21 cellular contexts compared by ENCODE assay signal in genomic region chr3:127262533-127262932, GRCh38. TPM values are rescaled to one million over a fixed set of nuclear protein-coding genes. Genes with fewer than 3 reads are reported as not detected.
DNase-seq lines count a peak whose midpoint lies in the region; TF ChIP-seq lines count a peak whose summit lies in the region.
"Had no signal": no experiment of that assay in that cellular context is flagged by ENCODE, and none has a peak within 500 bp of the region (broad histone marks: within the 10 kb centered on the region; RNA-seq: fewer than 3 reads in every experiment).

No MANE protein-coding gene starts in this region.

- no peak overlapping the region for H3K4me2 ChIP-seq in osteoblast (ENCODE audit: insufficient read depth, low read length)
- no peak overlapping the region for H3K4me2 ChIP-seq in neural progenitor cell
- H3K4me2 ChIP-seq: BLaER1 had no signal

- peaks cover 8% of the 10 kb centered on the region for H3K27me3 Mint-ChIP-seq in neural progenitor cell (ENCODE audit: insufficient read depth, low read depth)
- H3K27me3 Mint-ChIP-seq: CD4-positive, CD25-positive, alpha-beta regulatory T cell had no signal

- peaks cover 23% of the 10 kb centered on the region for H3K27me3 ChIP-seq in osteoblast (ENCODE audit: insufficient read depth, low read length)
- H3K27me3 ChIP-seq in neural progenitor cell: no peaks in the 10 kb centered on the region
- H3K27me3 ChIP-seq: BE2C, BLaER1 had no signal

- H3K27ac ChIP-seq in osteoblast (ENCODE audit: low read depth, low read length) (no peak overlapping the region), neural progenitor cell (no peak overlapping the region)
- H3K27ac ChIP-seq: BLaER1 had no signal

- H3K4me3 ChIP-seq in osteoblast (ENCODE audit: insufficient read depth, low read length) (no peak overlapping the region), neural progenitor cell (no peak overlapping the region)
- H3K4me3 ChIP-seq: BLaER1 had no signal

- H3K27ac Mint-ChIP-seq in neural progenitor cell: no peak overlapping the region
- H3K27ac Mint-ChIP-seq: CD14-positive monocyte; CD4-positive, alpha-beta memory T cell; CD4-positive, CD25-positive, alpha-beta regulatory T cell; CD8-positive, alpha-beta memory T cell had no signal

- H3F3A ChIP-seq in neural progenitor cell (ENCODE audit: low read depth): no peaks in the 10 kb centered on the region

- H3K79me2 ChIP-seq in osteoblast (ENCODE audit: insufficient read depth, low read length): no peaks in the 10 kb centered on the region
- H3K79me2 ChIP-seq in neural progenitor cell (ENCODE audit: low read depth): no peaks in the 10 kb centered on the region

- DNase-seq in GM13976 (ENCODE audit: low spot score): peak; percentile 6
- DNase-seq in ecto neural progenitor cell (ENCODE audit: low spot score): peak; percentile 32
- peak; percentile 71 for DNase-seq in osteoblast (ENCODE audit: insufficient read length, low spot score, missing footprints)
- no peak for DNase-seq in neural progenitor cell (ENCODE audit: low spot score)
- no peak for DNase-seq in DMS79 treated with DMSO at 0.1 percent for 48 hours (lab: John Stamatoyannopoulos, UW)
- DNase-seq: 8988T; ACHN; BE2C; C1 segment of cervical spinal cord; CD4-positive, alpha-beta memory T cell; CD4-positive, CD25-positive, alpha-beta regulatory T cell; CD8-positive, alpha-beta memory T cell; COR-L47; DMS 273 treated with DMSO at 0.1 percent for 48 hours; DMS153; DMS53; DMS79; GF-D8 had no signal

- in situ Hi-C loops in GM13976 (cut with MboI; ENCODE audit: low sequenced_read_pairs, unreplicated experiment): no loop called here

- H3K36me3 Mint-ChIP-seq in neural progenitor cell: no peaks in the 10 kb centered on the region
- H3K36me3 Mint-ChIP-seq: CD14-positive monocyte; CD4-positive, alpha-beta memory T cell; CD4-positive, CD25-positive, alpha-beta regulatory T cell; CD8-positive, alpha-beta memory T cell had no signal

- no peaks in the 10 kb centered on the region for H3K4me1 ChIP-seq in osteoblast (ENCODE audit: insufficient read depth, low read length)
- no peaks in the 10 kb centered on the region for H3K4me1 ChIP-seq in neural progenitor cell
- H3K4me1 ChIP-seq: BE2C, BLaER1 had no signal

- TF ChIP-seq CTCF in GM13976 (IDR thresholded peaks at IDR 0.05; ENCODE audit: borderline replicate concordance, control extremely low read depth, extremely low read depth, insufficient read depth, missing control alignments): no peak
- no peak for TF ChIP-seq CTCF in osteoblast (IDR thresholded peaks at IDR 0.05; ENCODE audit: extremely low read depth, low read depth, low read length)
- no peak for TF ChIP-seq CTCF in neural progenitor cell (IDR thresholded peaks at IDR 0.05)

- H3K4me3 Mint-ChIP-seq in neural progenitor cell: no peak overlapping the region
- H3K4me3 Mint-ChIP-seq: CD14-positive monocyte; CD4-positive, alpha-beta memory T cell; CD4-positive, CD25-positive, alpha-beta regulatory T cell; CD8-positive, alpha-beta memory T cell had no signal

- H3K36me3 ChIP-seq in osteoblast (ENCODE audit: insufficient read depth, low read length) (no peaks in the 10 kb centered on the region), neural progenitor cell (no peaks in the 10 kb centered on the region)
- H3K36me3 ChIP-seq: BE2C, BLaER1 had no signal

- H3K9me3 ChIP-seq in osteoblast (ENCODE audit: low read depth, low read length): no peaks in the 10 kb centered on the region
- H3K9me3 ChIP-seq in neural progenitor cell (ENCODE audit: low read depth): no peaks in the 10 kb centered on the region
- H3K9me3 ChIP-seq: BE2C, BLaER1 had no signal

- no peak overlapping the region for H2AFZ ChIP-seq in osteoblast (ENCODE audit: low read length)
- H2AFZ ChIP-seq in neural progenitor cell (replicated peaks): no peak overlapping the region

- no peaks in the 10 kb centered on the region for H4K20me1 ChIP-seq in osteoblast (ENCODE audit: insufficient read depth, low read length)
- H4K20me1 ChIP-seq in neural progenitor cell (ENCODE audit: low read depth): no peaks in the 10 kb centered on the region
- H4K20me1 ChIP-seq: BLaER1 had no signal

- peaks cover 9% of the 10 kb centered on the region for H3K4me1 Mint-ChIP-seq in neural progenitor cell
- H3K4me1 Mint-ChIP-seq: CD14-positive monocyte; CD4-positive, alpha-beta memory T cell; CD4-positive, CD25-positive, alpha-beta regulatory T cell; CD8-positive, alpha-beta memory T cell had no signal

- H3K9ac ChIP-seq in neural progenitor cell: no peak overlapping the region
- H3K9ac ChIP-seq: BLaER1 had no signal

- peaks cover 6% of the 10 kb centered on the region for H3K9me3 Mint-ChIP-seq in neural progenitor cell

RNA-seq across cellular contexts. Expression of gene PRR20G, which starts 25.3 kb away (rescaled TPM):
- total RNA-seq in osteoblast (not detected in 2 replicates), neural progenitor cell (ENCODE audit: low replicate concordance) (not detected in 2 replicates)
- total RNA-seq: A673; CD4-positive, alpha-beta memory T cell; CD4-positive, CD25-positive, alpha-beta regulatory T cell; CD8-positive, alpha-beta memory T cell had no signal

Comparison
In these comparisons a context has a peak if more than half of its experiments do, and no peak if none do; other contexts are left out.
1. DNase-seq: peak in GM13976 (single experiment), ecto neural progenitor cell (single experiment) and osteoblast (single experiment); none in neural progenitor cell (single experiment) and DMS79 treated with DMSO at 0.1 percent for 48 hours (single experiment).